Comparison of ENCODE assay signal across 10 cellular contexts in genomic region chr4:70997068-70997467, GRCh38. TPM values are rescaled to one million over a fixed set of nuclear protein-coding genes. Genes with fewer than 3 reads are reported as not detected.
DNase-seq lines count a peak whose midpoint lies in the region; ATAC-seq, FAIRE-seq and TF ChIP-seq lines count a peak whose summit lies in the region.
"Had no signal": no experiment of that assay in that cellular context is flagged by ENCODE, and none has a peak within 500 bp of the region (broad histone marks: within the 10 kb centered on the region; RNA-seq: fewer than 3 reads in every experiment).

No MANE protein-coding gene starts in this region.

- H3K27me3 ChIP-seq in DND-41 (ENCODE audit: insufficient read depth, low read length, poor library complexity), result no peaks in the 10 kb centered on the region

- ATAC-seq in A549 (no peak), DND-41 (ENCODE audit: insufficient read depth, low read depth) (no peak), HG03025 (IDR thresholded peaks at IDR 0.05; ENCODE audit: low FRiP score, unreplicated experiment) (no peak)

- TF ChIP-seq CTCF in A549 (IDR thresholded peaks at IDR 0.05) (no peak), DND-41 (IDR thresholded peaks at IDR 0.05; ENCODE audit: borderline replicate concordance, extremely low read depth, low read length, poor library complexity, severe bottlenecking) (no peak), OCI-LY7 (conservative IDR thresholded peaks at IDR 0.05; ENCODE audit: low read length) (no peak), endothelial cell (IDR thresholded peaks at IDR 0.05; ENCODE audit: unreplicated experiment) (no peak), GM20000 (IDR thresholded peaks at IDR 0.05; ENCODE audit: extremely low read depth, missing control alignments) (no peak)

- TF ChIP-seq RAD21 in A549 (conservative IDR thresholded peaks at IDR 0.05 in 1 of 2, IDR thresholded peaks at IDR 0.05 in 1 of 2), result no peak

- no peak overlapping the region for H3K27ac ChIP-seq in A549
- peak overlapping the region; percentile 94 for H3K27ac ChIP-seq in DND-41 (ENCODE audit: low read length)
- peak overlapping the region; percentile 94 for H3K27ac ChIP-seq in OCI-LY7 (ENCODE audit: low read depth, low read length, poor library complexity, severe bottlenecking)

- CTCF ChIA-PET in A549 (lab: Yijun Ruan, JAX), result no interaction called here
- CTCF ChIA-PET in OCI-LY7 (lab: Charles Lee; ENCODE audit: unreplicated experiment), result interaction anchor here (0.9 to 2.3 kb wide), 2 partner anchors 12 to 53 kb away, joined by 3 to 12 read pairs; no protein-coding TSS in a partner anchor

- WGBS in A549 (ENCODE audit: missing lambda C conversion rate), result 50% methylated on average over 1 of the region's 1 CpG

- H3K4me1 ChIP-seq in A549, result no peaks in the 10 kb centered on the region
- peaks cover 82% of the 10 kb centered on the region for H3K4me1 ChIP-seq in DND-41 (ENCODE audit: insufficient read depth, low read length)
- peaks cover 41% of the 10 kb centered on the region for H3K4me1 ChIP-seq in OCI-LY7 (ENCODE audit: insufficient read depth, low read length, poor library complexity, severe bottlenecking)

- H3K9me2 ChIP-seq in OCI-LY7 (ENCODE audit: insufficient read depth, low read length), result no peaks in the 10 kb centered on the region

- H3K9ac ChIP-seq in DND-41 (ENCODE audit: low read depth, low read length), result peak overlapping the region; percentile 96

- H3K4me3 Mint-ChIP-seq in endothelial cell (ENCODE audit: unreplicated experiment), result peak overlapping the region; percentile 63

- no peaks in the 10 kb centered on the region for H3K9me3 Mint-ChIP-seq in endothelial cell (ENCODE audit: unreplicated experiment)

- H3K27me3 Mint-ChIP-seq in endothelial cell (ENCODE audit: unreplicated experiment), result peaks cover 12% of the 10 kb centered on the region

- peaks cover 96% of the 10 kb centered on the region for H3K79me2 ChIP-seq in DND-41 (ENCODE audit: insufficient read depth, low read length)
- peaks cover 97% of the 10 kb centered on the region for H3K79me2 ChIP-seq in OCI-LY7 (ENCODE audit: insufficient read depth, low read depth, low read length)

- TF ChIP-seq EP300 in A549 (IDR thresholded peaks at IDR 0.05), result no peak

- H3K36me3 ChIP-seq in DND-41 (ENCODE audit: insufficient read depth, low read length) (peaks cover 76% of the 10 kb centered on the region), OCI-LY7 (ENCODE audit: insufficient read depth, low read length) (peaks cover 82% of the 10 kb centered on the region)

- H3K27ac Mint-ChIP-seq in endothelial cell (ENCODE audit: unreplicated experiment), result peak overlapping the region; percentile 44

- peaks cover 49% of the 10 kb centered on the region for H3K4me1 Mint-ChIP-seq in endothelial cell (ENCODE audit: unreplicated experiment)

- H3K36me3 Mint-ChIP-seq in endothelial cell (ENCODE audit: low read depth, unreplicated experiment), result peaks cover 36% of the 10 kb centered on the region

- TF ChIP-seq POLR2A in A549 (IDR thresholded peaks at IDR 0.05; ENCODE audit: low read length), result no peak

- FAIRE-seq in A549 (lab: Jason Lieb, UNC), result no peak

- H3K4me2 ChIP-seq in A549, result peak overlapping the region; percentile 20; the same call in 1 of the 3 replicates
- H3K4me2 ChIP-seq in DND-41 (ENCODE audit: insufficient read depth, low read length), result peak overlapping the region; percentile 75
- H3K4me2 ChIP-seq in OCI-LY7 (ENCODE audit: low read length), result peak overlapping the region; percentile 91

- H4K20me1 ChIP-seq in DND-41 (ENCODE audit: insufficient read depth, low read length) (peaks cover 63% of the 10 kb centered on the region), OCI-LY7 (ENCODE audit: insufficient read depth, low read length) (peaks cover 15% of the 10 kb centered on the region)

- H2AFZ ChIP-seq in DND-41 (ENCODE audit: low read depth, low read length), result no peak overlapping the region
- H2AFZ ChIP-seq in OCI-LY7 (ENCODE audit: low read length), result no peak overlapping the region

- POLR2A ChIA-PET in A549 (lab: Yijun Ruan, JAX) (no interaction called here), OCI-LY7 (lab: Charles Lee) (interaction anchor here (0.7 to 6.1 kb wide), 16 partner anchors 10 to 336 kb away, joined by 3 to 108 read pairs (median 5); partner anchors contain the start of genes JCHAIN and MOB1B)

- H3K4me3 ChIP-seq in A549 (no peak overlapping the region), DND-41 (ENCODE audit: low read depth in 1 of 2, low read length in 2 of 2) (peak overlapping the region; percentile 77 to 82; a peak in 3 of 4 replicates), OCI-LY7 (ENCODE audit: low read depth, low read length, poor library complexity, severe bottlenecking) (peak overlapping the region; percentile 92)

- intact Hi-C loops in OCI-LY7 (cut with micrococcal nuclease; ENCODE audit: unreplicated experiment), result loop anchor here (1.0 to 5.0 kb wide), 4 partner anchors 9 to 335 kb away; no protein-coding TSS in a partner anchor

- BruUV-seq in OCI-LY7 (replicated peaks; lab: Mats Ljungman, UMichigan), result no TSS peak

- DNase-seq in A549 (ENCODE audit: low read depth in 1 of 2, low spot score in 1 of 2) (no peak), DND-41 (no peak), OCI-LY7 (ENCODE audit: low spot score) (peak; percentile 31), endothelial cell (ENCODE audit: low spot score) (no peak), mucosa of gallbladder (ENCODE audit: low spot score) (no peak), NCI-H1930 (lab: John Stamatoyannopoulos, UW) (no peak), GM20000 (ENCODE audit: low spot score) (no peak)
- DNase-seq: aorta, NCI-H187 had no signal

- H3K9me3 ChIP-seq in A549 (peaks cover 5% of the 10 kb centered on the region; the same call in 2 of the 3 replicates), DND-41 (ENCODE audit: insufficient read depth, low read length, severe bottlenecking) (no peaks in the 10 kb centered on the region), OCI-LY7 (ENCODE audit: low read length) (peaks cover 12% of the 10 kb centered on the region; the same call in 1 of the 2 replicates)

TF ChIP-seq in A549, 52 proteins besides CTCF, POLR2A, EP300 and RAD21:
- TF ChIP-seq JUNB (IDR thresholded peaks at IDR 0.05), result no peak
- TF ChIP-seq FOSB (CRISPR knock-in tag; IDR thresholded peaks at IDR 0.05), result no peak
- TF ChIP-seq REST (IDR thresholded peaks at IDR 0.05), result no peak
- TF ChIP-seq MAFK (IDR thresholded peaks at IDR 0.05; ENCODE audit: partially characterized antibody), result no peak
- no peak for TF ChIP-seq HOXA7 (CRISPR knock-in tag; IDR thresholded peaks at IDR 0.05)
- no peak for TF ChIP-seq GATA3 (IDR thresholded peaks at IDR 0.05; ENCODE audit: borderline replicate concordance)
- TF ChIP-seq MYC (IDR thresholded peaks at IDR 0.05; ENCODE audit: borderline replicate concordance, low read length), result no peak
- TF ChIP-seq HOXB5 (CRISPR knock-in tag; IDR thresholded peaks at IDR 0.05), result no peak

RNA-seq across cellular contexts. Expression of gene DCK, which starts 3.6 kb away (rescaled TPM):
- polyA plus RNA-seq in A549 (2011; rRNA removed), result 14.4 and 20.6 TPM in 2 replicates
- polyA plus RNA-seq in A549 (2012; cell fraction: cytosol; rRNA removed), result 6.2 and 8.9 TPM in 2 replicates
- 2.5 and 2.9 TPM in 2 replicates for polyA plus RNA-seq in A549 (2012; cell fraction: nucleus; rRNA removed)
- 19.0 to 21.3 TPM (median 20.0 TPM) in 3 replicates for polyA plus RNA-seq in A549 (2017; fragmentation: RNase III; extraction: RNeasy Plus Mini Kit Qiagen cat#74134 plus additional on column Dnase treatment)
- polyA minus RNA-seq in A549 (2011; rRNA and poly(A)+ RNA removed), result 2.0 and 2.3 TPM in 2 replicates
- total RNA-seq in OCI-LY7 (2014; rRNA removed; shearing (Covaris generic)), result 78.2 and 90.1 TPM in 2 replicates
- 146 and 181 TPM in 2 replicates for total RNA-seq in OCI-LY7 (2022)
- 17.5 TPM for total RNA-seq in endothelial cell (ENCODE audit: unreplicated experiment)
- total RNA-seq in mucosa of gallbladder, result 14.0 TPM

Comparison
In these comparisons a context has a peak if more than half of its experiments do, and no peak if none do; other contexts are left out.
1. H3K27ac ChIP-seq: peak in DND-41 (single experiment) and OCI-LY7 (single experiment); none in A549 (0 of 2).
2. H3K4me2 ChIP-seq: peak in every context shown above with its lines; median percentile 91 in OCI-LY7; 75 in DND-41; 20 in A549.